Comparison of ENCODE assay signal across 1 cellular context in the genomic region with DNA sequence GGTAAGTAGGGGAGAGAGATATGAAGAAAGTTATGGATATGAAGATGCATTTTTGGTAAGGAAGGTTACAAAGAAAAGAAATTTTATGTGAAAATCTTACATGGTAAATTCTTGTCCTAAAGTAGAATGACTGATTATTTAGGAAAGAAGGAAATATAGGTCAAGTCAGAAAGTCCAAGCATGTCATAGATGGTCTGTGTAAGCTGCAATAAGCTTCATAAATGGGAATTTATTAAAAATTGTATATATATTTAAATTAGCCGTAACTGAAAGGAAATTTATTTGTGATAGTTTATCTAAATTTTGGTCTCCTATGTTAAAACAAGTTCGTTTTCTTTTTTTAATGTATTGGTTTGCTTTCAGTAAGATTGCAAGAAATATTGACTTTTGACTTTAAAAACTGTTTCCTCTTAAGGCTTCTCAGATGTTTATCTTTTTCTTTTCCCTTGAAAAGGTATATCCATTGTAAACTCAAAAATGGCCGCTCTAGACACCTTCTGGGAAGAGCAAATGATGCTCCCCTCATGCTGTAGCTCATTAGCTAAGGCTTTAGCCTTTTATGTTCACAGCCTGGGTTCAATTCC.
TF ChIP-seq lines count a peak whose summit lies in the region.

No MANE protein-coding gene starts in this region.

TF ChIP-seq in HCT116, 20 proteins besides CTCF, POLR2A, EP300 and RAD21:
- TF ChIP-seq, protein P1, sequence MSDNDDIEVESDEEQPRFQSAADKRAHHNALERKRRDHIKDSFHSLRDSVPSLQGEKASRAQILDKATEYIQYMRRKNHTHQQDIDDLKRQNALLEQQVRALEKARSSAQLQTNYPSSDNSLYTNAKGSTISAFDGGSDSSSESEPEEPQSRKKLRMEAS (IDR thresholded peaks at IDR 0.05), result no peak
- TF ChIP-seq CBX3 (IDR thresholded peaks at IDR 0.05; ENCODE audit: low read depth) (peak; percentile 32; the same call in 1 of the 2 replicates), EGR1 (IDR thresholded peaks at IDR 0.05; ENCODE audit: low read depth) (no peak), EZH2phosphoT487 (IDR thresholded peaks at IDR 0.05; ENCODE audit: borderline replicate concordance) (no peak), ZNF274 (IDR thresholded peaks at IDR 0.05; ENCODE audit: low read depth, low read length) (no peak), EZH2 (IDR thresholded peaks at IDR 0.05) (no peak), ZFX (IDR thresholded peaks at IDR 0.05) (no peak)
- TF ChIP-seq, protein P2, sequence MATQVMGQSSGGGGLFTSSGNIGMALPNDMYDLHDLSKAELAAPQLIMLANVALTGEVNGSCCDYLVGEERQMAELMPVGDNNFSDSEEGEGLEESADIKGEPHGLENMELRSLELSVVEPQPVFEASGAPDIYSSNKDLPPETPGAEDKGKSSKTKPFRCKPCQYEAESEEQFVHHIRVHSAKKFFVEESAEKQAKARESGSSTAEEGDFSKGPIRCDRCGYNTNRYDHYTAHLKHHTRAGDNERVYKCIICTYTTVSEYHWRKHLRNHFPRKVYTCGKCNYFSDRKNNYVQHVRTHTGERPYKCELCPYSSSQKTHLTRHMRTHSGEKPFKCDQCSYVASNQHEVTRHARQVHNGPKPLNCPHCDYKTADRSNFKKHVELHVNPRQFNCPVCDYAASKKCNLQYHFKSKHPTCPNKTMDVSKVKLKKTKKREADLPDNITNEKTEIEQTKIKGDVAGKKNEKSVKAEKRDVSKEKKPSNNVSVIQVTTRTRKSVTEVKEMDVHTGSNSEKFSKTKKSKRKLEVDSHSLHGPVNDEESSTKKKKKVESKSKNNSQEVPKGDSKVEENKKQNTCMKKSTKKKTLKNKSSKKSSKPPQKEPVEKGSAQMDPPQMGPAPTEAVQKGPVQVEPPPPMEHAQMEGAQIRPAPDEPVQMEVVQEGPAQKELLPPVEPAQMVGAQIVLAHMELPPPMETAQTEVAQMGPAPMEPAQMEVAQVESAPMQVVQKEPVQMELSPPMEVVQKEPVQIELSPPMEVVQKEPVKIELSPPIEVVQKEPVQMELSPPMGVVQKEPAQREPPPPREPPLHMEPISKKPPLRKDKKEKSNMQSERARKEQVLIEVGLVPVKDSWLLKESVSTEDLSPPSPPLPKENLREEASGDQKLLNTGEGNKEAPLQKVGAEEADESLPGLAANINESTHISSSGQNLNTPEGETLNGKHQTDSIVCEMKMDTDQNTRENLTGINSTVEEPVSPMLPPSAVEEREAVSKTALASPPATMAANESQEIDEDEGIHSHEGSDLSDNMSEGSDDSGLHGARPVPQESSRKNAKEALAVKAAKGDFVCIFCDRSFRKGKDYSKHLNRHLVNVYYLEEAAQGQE (IDR thresholded peaks at IDR 0.05; ENCODE audit: low read depth), result no peak
